Comparison of ENCODE assay signal across 15 cellular contexts in the genomic region with DNA sequence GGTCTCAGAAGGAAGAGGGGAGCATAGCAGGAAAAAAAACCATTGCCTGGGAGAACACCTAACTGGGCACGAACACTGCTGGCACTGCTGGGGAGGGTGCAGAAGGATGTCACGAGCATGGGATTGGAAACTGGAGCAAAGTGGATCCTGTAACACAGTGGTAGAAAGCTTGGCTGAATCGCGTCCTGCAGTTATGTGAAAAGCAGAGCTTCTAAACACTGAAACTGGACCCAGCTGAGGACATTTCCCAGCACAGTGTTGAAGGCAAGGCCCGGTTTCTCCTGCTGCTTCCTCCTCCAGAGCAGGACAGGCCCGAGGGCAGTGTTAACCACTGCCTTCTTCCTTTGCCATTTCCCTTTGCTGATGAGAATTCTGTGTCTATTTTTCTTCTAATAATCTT. TPM values are rescaled to one million over a fixed set of nuclear protein-coding genes. Genes with fewer than 3 reads are reported as not detected.
DNase-seq lines count a peak whose midpoint lies in the region; ATAC-seq, FAIRE-seq and TF ChIP-seq lines count a peak whose summit lies in the region.
"Had no signal": no experiment of that assay in that cellular context is flagged by ENCODE, and none has a peak within 500 bp of the region (broad histone marks: within the 10 kb centered on the region; RNA-seq: fewer than 3 reads in every experiment).

No MANE protein-coding gene starts in this region.

- H3K27ac ChIP-seq in upper lobe of right lung = peak overlapping the region; percentile 38
- H3K27ac ChIP-seq: esophagus squamous epithelium, SK-N-MC, suprapubic skin had no signal

- no peak for ATAC-seq in activated T-cell treated with anti-CD3 and anti-CD28 coated beads, Interleukin-2, amount 50 U/mL, for 72 hours (replicated peaks in 1 of 2)
- no peak for ATAC-seq in effector memory CD8-positive, alpha-beta T cell (replicated peaks)
- ATAC-seq in natural killer cell = no peak
- ATAC-seq in upper lobe of right lung = peak; percentile 12

- FAIRE-seq in GM12892 (lab: Jason Lieb, UNC) = no peak

- TF ChIP-seq CTCF in natural killer cell (IDR thresholded peaks at IDR 0.05) = no peak
- no peak for TF ChIP-seq CTCF in upper lobe of right lung (IDR thresholded peaks at IDR 0.05)

- H3K27me3 Mint-ChIP-seq in activated T-cell treated with anti-CD3 and anti-CD28 coated beads, Interleukin-2, amount 50 U/mL, for 72 hours (ENCODE audit: low read depth) = no peaks in the 10 kb centered on the region
- no peaks in the 10 kb centered on the region for H3K27me3 Mint-ChIP-seq in effector memory CD8-positive, alpha-beta T cell
- H3K27me3 Mint-ChIP-seq in natural killer cell (ENCODE audit: low read depth in 2 of 2) = no peaks in the 10 kb centered on the region

- H3K4me3 Mint-ChIP-seq in activated T-cell treated with anti-CD3 and anti-CD28 coated beads, Interleukin-2, amount 50 U/mL, for 72 hours = peak overlapping the region in 1 of 2 donors; percentile 10
- peak overlapping the region; percentile 64 to 71 for H3K4me3 Mint-ChIP-seq in effector memory CD8-positive, alpha-beta T cell
- H3K4me3 Mint-ChIP-seq in natural killer cell = peak overlapping the region; percentile 83

- H3K4me3 ChIP-seq in upper lobe of right lung = no peak overlapping the region
- H3K4me3 ChIP-seq: esophagus squamous epithelium, SK-N-MC, smooth muscle cell, suprapubic skin had no signal

- H3K9me3 ChIP-seq in upper lobe of right lung = no peaks in the 10 kb centered on the region
- H3K9me3 ChIP-seq: esophagus squamous epithelium, suprapubic skin had no signal

- peaks cover 74% of the 10 kb centered on the region for H3K4me1 Mint-ChIP-seq in activated T-cell treated with anti-CD3 and anti-CD28 coated beads, Interleukin-2, amount 50 U/mL, for 72 hours (ENCODE audit: low read depth)
- H3K4me1 Mint-ChIP-seq in effector memory CD8-positive, alpha-beta T cell (ENCODE audit: low read depth in 2 of 2) = peaks cover 82 to 96% of the 10 kb centered on the region in 2 donors
- H3K4me1 Mint-ChIP-seq in natural killer cell = peaks cover 96 to 99% of the 10 kb centered on the region in 2 donors

- H3K27me3 ChIP-seq in upper lobe of right lung = no peaks in the 10 kb centered on the region
- H3K27me3 ChIP-seq: esophagus squamous epithelium, suprapubic skin had no signal

- no peak for TF ChIP-seq POLR2A in GM12892 (IDR thresholded peaks at IDR 0.05; ENCODE audit: low read depth, low read length)

- peaks cover 8 to 21% of the 10 kb centered on the region in 2 donors for H3K36me3 Mint-ChIP-seq in activated T-cell treated with anti-CD3 and anti-CD28 coated beads, Interleukin-2, amount 50 U/mL, for 72 hours (ENCODE audit: insufficient read depth in 2 of 2)
- H3K36me3 Mint-ChIP-seq in effector memory CD8-positive, alpha-beta T cell (ENCODE audit: insufficient read depth) = peaks cover 58% of the 10 kb centered on the region
- peaks cover 11% of the 10 kb centered on the region for H3K36me3 Mint-ChIP-seq in natural killer cell

- intact Hi-C loops in natural killer cell (cut with micrococcal nuclease) (no loop called here), upper lobe of right lung (cut with DNase I) (no loop called here)

- no peak for DNase-seq in activated T-cell treated with anti-CD3 and anti-CD28 coated beads, Interleukin-2, amount 50 U/mL, for 72 hours
- DNase-seq in activated T-cell treated with anti-CD3 and anti-CD28 coated beads, Interleukin-2, amount 50 U/mL, for 1 hour = no peak
- no peak for DNase-seq in effector memory CD8-positive, alpha-beta T cell
- DNase-seq in natural killer cell = no peak
- no peak for DNase-seq in upper lobe of right lung
- DNase-seq in kidney glomerular epithelial cell (lab: John Stamatoyannopoulos, UW) = no peak
- no peak for DNase-seq in central memory CD4-positive, alpha-beta T cell
- DNase-seq in GM12892 (ENCODE audit: insufficient read length) = no peak
- DNase-seq: DMS53, esophagus squamous epithelium, NCI-H2171 had no signal

- H3K9me3 Mint-ChIP-seq in activated T-cell treated with anti-CD3 and anti-CD28 coated beads, Interleukin-2, amount 50 U/mL, for 72 hours = no peaks in the 10 kb centered on the region
- H3K9me3 Mint-ChIP-seq in effector memory CD8-positive, alpha-beta T cell = no peaks in the 10 kb centered on the region
- no peaks in the 10 kb centered on the region for H3K9me3 Mint-ChIP-seq in natural killer cell
- H3K9me3 Mint-ChIP-seq: neural crest cell had no signal

- H3K36me3 ChIP-seq in upper lobe of right lung = peaks cover 11% of the 10 kb centered on the region

- H3K4me1 ChIP-seq in upper lobe of right lung = peaks cover 15% of the 10 kb centered on the region

- peak overlapping the region; percentile 16 for H3K27ac Mint-ChIP-seq in activated T-cell treated with anti-CD3 and anti-CD28 coated beads, Interleukin-2, amount 50 U/mL, for 72 hours
- peak overlapping the region; percentile 71 to 81 for H3K27ac Mint-ChIP-seq in effector memory CD8-positive, alpha-beta T cell
- peak overlapping the region; percentile 93 to 94 for H3K27ac Mint-ChIP-seq in natural killer cell

RNA-seq across cellular contexts. Expression of a gene that starts 6.7 kb away (rescaled TPM):
- total RNA-seq in activated T-cell treated with anti-CD3 and anti-CD28 coated beads, Interleukin-2, amount 50 U/mL, for 72 hours = 10 to 100 TPM; 65.2 to 70.2 TPM
- total RNA-seq in natural killer cell (100 to 1,000 TPM; 205 to 212 (median 207) TPM), upper lobe of right lung (73.5 TPM)
- 21.6 TPM for polyA plus RNA-seq in GM12892 (2012; ENCODE audit: missing spikeins)

RNA-seq across cellular contexts. Expression of a gene that starts 36.7 kb away (rescaled TPM):
- total RNA-seq in activated T-cell treated with anti-CD3 and anti-CD28 coated beads, Interleukin-2, amount 50 U/mL, for 72 hours = 100 to 1,000 TPM; 136 to 174 TPM
- 100 to 1,000 TPM; 590 to 700 (median 619) TPM for total RNA-seq in natural killer cell
- total RNA-seq in upper lobe of right lung = 9.6 TPM
- polyA plus RNA-seq in GM12892 (2012; ENCODE audit: missing spikeins) = not detected
- total RNA-seq: neural crest cell, smooth muscle cell had no signal

Comparison
In these comparisons a context has a peak if more than half of its experiments do, and no peak if none do; other contexts are left out.
1. H3K27ac Mint-ChIP-seq: peak in every context shown above with its lines; median percentile 94 in natural killer cell; 76 in effector memory CD8-positive, alpha-beta T cell; 16 in activated T-cell treated with anti-CD3 and anti-CD28 coated beads, Interleukin-2, amount 50 U/mL, for 72 hours.
2. RNA of a gene that starts 36.7 kb away (total RNA-seq): 590 to 700 TPM in natural killer cell and 136 to 174 TPM in activated T-cell treated with anti-CD3 and anti-CD28 coated beads, Interleukin-2, amount 50 U/mL, for 72 hours; 9.6 TPM in upper lobe of right lung (single experiment); every median in the first group is over 10 times any median in the second.